In the genomic region with DNA sequence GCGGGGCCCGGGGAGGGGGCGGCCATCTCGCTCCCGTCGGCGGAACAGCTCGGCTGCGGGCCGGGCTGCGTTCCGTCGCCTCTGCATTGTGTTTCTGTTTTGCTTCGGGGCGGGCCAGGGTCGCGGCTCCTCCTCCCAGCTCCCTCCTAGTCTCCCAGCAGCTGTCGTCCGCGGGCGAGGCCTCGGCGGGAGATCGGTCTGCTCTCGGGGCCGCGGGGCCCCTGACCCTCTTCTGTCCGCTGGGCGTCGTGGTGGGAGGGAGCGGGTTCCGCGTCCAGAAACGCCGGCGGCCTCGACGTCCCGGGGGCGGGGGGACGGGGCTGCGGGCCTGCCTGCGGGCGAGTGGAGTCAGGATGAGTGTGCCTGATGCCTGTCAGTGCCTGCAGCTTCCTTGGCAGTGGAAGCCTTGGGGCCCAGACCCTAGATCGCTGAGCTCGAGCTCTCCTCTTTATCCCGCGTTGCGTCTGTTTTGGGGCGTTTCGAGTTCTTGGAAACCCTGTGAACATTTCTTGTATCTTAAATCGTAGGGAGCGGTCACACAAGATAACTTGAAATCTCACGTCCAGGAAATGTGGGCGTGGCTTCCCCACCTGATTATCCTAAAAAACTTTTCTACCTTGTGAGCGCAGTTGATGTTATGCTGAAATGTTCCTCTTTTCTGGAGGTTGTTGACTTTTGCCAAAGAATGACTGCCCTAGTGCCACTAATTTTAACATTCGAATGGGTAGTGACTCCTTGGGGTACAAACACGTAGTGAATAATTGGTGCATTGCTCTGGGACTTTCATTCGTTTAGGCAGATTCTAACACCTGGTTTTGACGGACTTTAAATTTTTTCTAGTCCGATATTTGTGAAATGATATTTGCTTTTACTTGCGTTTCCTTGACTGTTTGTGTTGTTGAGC, we compare ENCODE assay signal across 8 cellular contexts. TPM values are rescaled to one million over a fixed set of nuclear protein-coding genes. Genes with fewer than 3 reads are reported as not detected.
DNase-seq lines count a peak whose midpoint lies in the region; ATAC-seq and TF ChIP-seq lines count a peak whose summit lies in the region.

No MANE protein-coding gene starts in this region.

- H3K4me3 ChIP-seq in OCI-LY1 (ENCODE audit: low read depth, low read length, poor library complexity, severe bottlenecking): peak overlapping the region; percentile 72

- no peaks in the 10 kb centered on the region for H3K27me3 ChIP-seq in OCI-LY1 (ENCODE audit: insufficient read depth, low read length)

- peaks cover 36% of the 10 kb centered on the region for H3K4me1 ChIP-seq in OCI-LY1 (ENCODE audit: insufficient read depth, low read length, severe bottlenecking)

- H3K9me3 ChIP-seq in OCI-LY1 (ENCODE audit: low read length): no peaks in the 10 kb centered on the region

- H4K20me1 ChIP-seq in OCI-LY1 (ENCODE audit: insufficient read depth, low read length): no peaks in the 10 kb centered on the region

- H3K79me2 ChIP-seq in OCI-LY1 (ENCODE audit: insufficient read depth, low read length): peaks cover 53% of the 10 kb centered on the region

- no peaks in the 10 kb centered on the region for H3K9me2 ChIP-seq in OCI-LY1 (ENCODE audit: low read depth, low read length)

- peak overlapping the region; percentile 86 for H3K27ac ChIP-seq in OCI-LY1 (ENCODE audit: low read depth, low read length, poor library complexity, severe bottlenecking)

- H3K36me3 ChIP-seq in OCI-LY1 (ENCODE audit: insufficient read depth, low read length): peaks cover 31% of the 10 kb centered on the region

- no peak for TF ChIP-seq CTCF in OCI-LY1 (IDR thresholded peaks at IDR 0.05; ENCODE audit: low read length)

- no peaks in the 10 kb centered on the region for H3F3A ChIP-seq in OCI-LY1 (ENCODE audit: insufficient read depth, low read length)

- no peak overlapping the region for H2AFZ ChIP-seq in OCI-LY1 (ENCODE audit: low read length)

- peak overlapping the region; percentile 79 for H3K4me2 ChIP-seq in OCI-LY1 (ENCODE audit: low read length)

- DNase-seq in ELR (ENCODE audit: low read depth) (peak; percentile 88), HT-29 (ENCODE audit: low spot score) (peak; percentile 61), astrocyte of the hippocampus (ENCODE audit: low read depth, low spot score) (peak; percentile 82), hippocampal formation (lab: John Stamatoyannopoulos, UW) (peak; percentile 58 to 80), putamen (ENCODE audit: low spot score) (peak; percentile 72), GDM1 (lab: John Stamatoyannopoulos, UW) (no peak)

- H3K9ac ChIP-seq in OCI-LY1 (ENCODE audit: low read length): peak overlapping the region; percentile 70

- peak; percentile 36 for ATAC-seq in GM21360 (IDR thresholded peaks at IDR 0.05; ENCODE audit: unreplicated experiment)

RNA-seq across cellular contexts. Expression of gene MORC3, which starts 0.7 kb away (rescaled TPM):
- 5.2 and 6.8 TPM in 2 replicates for total RNA-seq in HT-29 (2014; rRNA removed; shearing (Covaris generic))
